ENCODE assay signal across 1 cellular context in genomic region chr7:3067193-3067592, GRCh38.
TF ChIP-seq lines count a peak whose summit lies in the region.

No MANE protein-coding gene starts in this region.

TF ChIP-seq in HepG2, 621 proteins besides CTCF, POLR2A, EP300 and RAD21 (continued from another document):
- TF ChIP-seq, protein P1, sequence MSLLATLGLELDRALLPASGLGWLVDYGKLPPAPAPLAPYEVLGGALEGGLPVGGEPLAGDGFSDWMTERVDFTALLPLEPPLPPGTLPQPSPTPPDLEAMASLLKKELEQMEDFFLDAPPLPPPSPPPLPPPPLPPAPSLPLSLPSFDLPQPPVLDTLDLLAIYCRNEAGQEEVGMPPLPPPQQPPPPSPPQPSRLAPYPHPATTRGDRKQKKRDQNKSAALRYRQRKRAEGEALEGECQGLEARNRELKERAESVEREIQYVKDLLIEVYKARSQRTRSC (CRISPR knock-in tag; IDR thresholded peaks at IDR 0.05; ENCODE audit: low read depth) = no peak
- TF ChIP-seq ZNF557 (CRISPR knock-in tag; IDR thresholded peaks at IDR 0.05) = no peak
- no peak for TF ChIP-seq ZKSCAN8 (CRISPR knock-in tag; IDR thresholded peaks at IDR 0.05; ENCODE audit: borderline replicate concordance)
- TF ChIP-seq KAT2B (IDR thresholded peaks at IDR 0.05; ENCODE audit: borderline replicate concordance, low read depth, low read length) = no peak
- TF ChIP-seq ESRRA (CRISPR knock-in tag; IDR thresholded peaks at IDR 0.05; ENCODE audit: low read depth) = no peak
- no peak for TF ChIP-seq GFI1 (CRISPR knock-in tag; IDR thresholded peaks at IDR 0.05; ENCODE audit: borderline replicate concordance)
- no peak for TF ChIP-seq ZNF782 (CRISPR knock-in tag; IDR thresholded peaks at IDR 0.05; ENCODE audit: borderline replicate concordance)
